In the genomic region with DNA sequence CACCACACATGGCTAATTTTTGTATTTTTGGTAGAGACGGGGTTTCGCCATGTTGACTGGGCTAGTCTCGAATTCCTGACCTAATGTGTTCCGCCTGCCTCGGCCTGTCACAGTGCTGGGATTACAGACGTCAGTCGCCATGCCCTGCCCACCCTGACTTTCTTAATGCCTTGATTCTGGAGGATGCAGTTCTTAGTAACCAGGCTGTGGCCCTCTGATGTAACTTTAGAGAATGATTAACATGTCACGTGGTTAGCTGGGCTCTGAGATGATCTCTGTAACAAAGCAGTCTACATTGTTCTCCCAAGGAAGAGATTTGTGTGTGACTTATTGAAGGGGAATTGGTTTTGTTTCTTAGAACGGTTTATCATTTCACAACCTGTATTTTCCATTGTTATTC, we compare ENCODE assay signal across 11 cellular contexts. TPM values are rescaled to one million over a fixed set of nuclear protein-coding genes. Genes with fewer than 3 reads are reported as not detected.
DNase-seq lines count a peak whose midpoint lies in the region; ATAC-seq and TF ChIP-seq lines count a peak whose summit lies in the region.
"Had no signal": no experiment of that assay in that cellular context is flagged by ENCODE, and none has a peak within 500 bp of the region (broad histone marks: within the 10 kb centered on the region; RNA-seq: fewer than 3 reads in every experiment).

No MANE protein-coding gene starts in this region.

- peak overlapping the region; percentile 57 for H3K27ac Mint-ChIP-seq in WTC11
- no peak overlapping the region for H3K27ac Mint-ChIP-seq in activated T-cell treated with anti-CD3 and anti-CD28 coated beads, Interleukin-2, amount 50 U/mL, for 72 hours
- H3K27ac Mint-ChIP-seq: activated T-helper 17 cell treated with anti-CD3 and anti-CD28 coated beads, Interleukin-2, amount 50 U/mL, for 72 hours had no signal

- POLR2A ChIA-PET in WTC11 (lab: Charles Lee): no interaction called here

- TF ChIP-seq CTCF in WTC11 (IDR thresholded peaks at IDR 0.05): no peak
- TF ChIP-seq CTCF in kidney epithelial cell (IDR thresholded peaks at IDR 0.05; ENCODE audit: insufficient read depth, low read length, poor library complexity, severe bottlenecking): no peak
- TF ChIP-seq CTCF in WERI-Rb-1 (IDR thresholded peaks at IDR 0.05; ENCODE audit: low read depth, low read length): no peak

- H3K27me3 Mint-ChIP-seq in WTC11 (ENCODE audit: low read depth): no peaks in the 10 kb centered on the region
- no peaks in the 10 kb centered on the region for H3K27me3 Mint-ChIP-seq in activated T-cell treated with anti-CD3 and anti-CD28 coated beads, Interleukin-2, amount 50 U/mL, for 72 hours (ENCODE audit: low read depth)

- H3K4me3 ChIP-seq in kidney epithelial cell (ENCODE audit: low read depth, low read length) (no peak overlapping the region), WERI-Rb-1 (ENCODE audit: low read depth, low read length) (no peak overlapping the region)

- H3K36me3 ChIP-seq in kidney epithelial cell (ENCODE audit: control insufficient read depth, insufficient read depth, low read length) (no peaks in the 10 kb centered on the region), WERI-Rb-1 (no peaks in the 10 kb centered on the region)

- CTCF ChIA-PET in WTC11 (lab: Charles Lee): interaction anchor here (0.6 kb wide), 1 partner anchor 564 kb away, joined by 3 read pairs; no protein-coding TSS in a partner anchor

- DNase-seq in DMS53 treated with DMSO at 0.1 percent for 48 hours (lab: John Stamatoyannopoulos, UW; ENCODE audit: unreplicated experiment) (peak; percentile 83), WTC11 (ENCODE audit: low spot score) (no peak), kidney epithelial cell (ENCODE audit: low read depth) (peak; percentile 66), WERI-Rb-1 (no peak), NCI-H1930 (lab: John Stamatoyannopoulos, UW) (no peak)
- DNase-seq in activated T-cell treated with anti-CD3 and anti-CD28 coated beads, Interleukin-2, amount 50 U/mL, for 72 hours: no peak
- DNase-seq: dermis blood vessel endothelial cell had no signal

- no peaks in the 10 kb centered on the region for H3K9me3 Mint-ChIP-seq in WTC11
- no peaks in the 10 kb centered on the region for H3K9me3 Mint-ChIP-seq in activated T-cell treated with anti-CD3 and anti-CD28 coated beads, Interleukin-2, amount 50 U/mL, for 72 hours
- H3K9me3 Mint-ChIP-seq: activated T-helper 17 cell treated with anti-CD3 and anti-CD28 coated beads, Interleukin-2, amount 50 U/mL, for 72 hours had no signal

- no peak overlapping the region for H3K4me3 Mint-ChIP-seq in WTC11
- no peak overlapping the region for H3K4me3 Mint-ChIP-seq in activated T-cell treated with anti-CD3 and anti-CD28 coated beads, Interleukin-2, amount 50 U/mL, for 72 hours
- H3K4me3 Mint-ChIP-seq: activated T-helper 17 cell treated with anti-CD3 and anti-CD28 coated beads, Interleukin-2, amount 50 U/mL, for 72 hours had no signal

- no peak overlapping the region for H3K27ac ChIP-seq in WERI-Rb-1
- H3K27ac ChIP-seq: parathyroid adenoma had no signal

- peaks cover 13% of the 10 kb centered on the region for H3K4me1 Mint-ChIP-seq in WTC11
- H3K4me1 Mint-ChIP-seq in activated T-cell treated with anti-CD3 and anti-CD28 coated beads, Interleukin-2, amount 50 U/mL, for 72 hours (ENCODE audit: low read depth): no peaks in the 10 kb centered on the region
- H3K4me1 Mint-ChIP-seq: activated T-helper 17 cell treated with anti-CD3 and anti-CD28 coated beads, Interleukin-2, amount 50 U/mL, for 72 hours had no signal

- no peaks in the 10 kb centered on the region for H3K36me3 Mint-ChIP-seq in WTC11
- no peaks in the 10 kb centered on the region for H3K36me3 Mint-ChIP-seq in activated T-cell treated with anti-CD3 and anti-CD28 coated beads, Interleukin-2, amount 50 U/mL, for 72 hours (ENCODE audit: insufficient read depth in 2 of 2)

- ATAC-seq in HG02678 (IDR thresholded peaks at IDR 0.05; ENCODE audit: unreplicated experiment): peak; percentile 66
- ATAC-seq in WTC11: peak; percentile 63
- no peak for ATAC-seq in activated T-cell treated with anti-CD3 and anti-CD28 coated beads, Interleukin-2, amount 50 U/mL, for 72 hours (replicated peaks in 1 of 2)
- ATAC-seq in HG02884 (IDR thresholded peaks at IDR 0.05; ENCODE audit: unreplicated experiment): no peak
- ATAC-seq: activated T-helper 17 cell treated with anti-CD3 and anti-CD28 coated beads, Interleukin-2, amount 50 U/mL, for 72 hours had no signal

- no peaks in the 10 kb centered on the region for H3K27me3 ChIP-seq in kidney epithelial cell (ENCODE audit: control insufficient read depth, insufficient read depth, low read length)
- no peaks in the 10 kb centered on the region for H3K27me3 ChIP-seq in WERI-Rb-1 (ENCODE audit: insufficient read depth, low read depth, severe bottlenecking)

- no peaks in the 10 kb centered on the region for H3K9me3 ChIP-seq in WERI-Rb-1 (ENCODE audit: severe bottlenecking)

TF ChIP-seq in WTC11, 78 proteins besides CTCF, POLR2A, EP300 and RAD21:
- TF ChIP-seq GABPB1 (CRISPR knock-in tag; IDR thresholded peaks at IDR 0.05): 0 out of 2 replicates have a peak, but pooled peaks have one; percentile 36
- TF ChIP-seq, protein P1, sequence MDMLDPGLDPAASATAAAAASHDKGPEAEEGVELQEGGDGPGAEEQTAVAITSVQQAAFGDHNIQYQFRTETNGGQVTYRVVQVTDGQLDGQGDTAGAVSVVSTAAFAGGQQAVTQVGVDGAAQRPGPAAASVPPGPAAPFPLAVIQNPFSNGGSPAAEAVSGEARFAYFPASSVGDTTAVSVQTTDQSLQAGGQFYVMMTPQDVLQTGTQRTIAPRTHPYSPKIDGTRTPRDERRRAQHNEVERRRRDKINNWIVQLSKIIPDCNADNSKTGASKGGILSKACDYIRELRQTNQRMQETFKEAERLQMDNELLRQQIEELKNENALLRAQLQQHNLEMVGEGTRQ (CRISPR knock-in tag; IDR thresholded peaks at IDR 0.05): 0 out of 2 replicates have a peak, but pooled peaks have one; percentile 34
- TF ChIP-seq, protein P2, sequence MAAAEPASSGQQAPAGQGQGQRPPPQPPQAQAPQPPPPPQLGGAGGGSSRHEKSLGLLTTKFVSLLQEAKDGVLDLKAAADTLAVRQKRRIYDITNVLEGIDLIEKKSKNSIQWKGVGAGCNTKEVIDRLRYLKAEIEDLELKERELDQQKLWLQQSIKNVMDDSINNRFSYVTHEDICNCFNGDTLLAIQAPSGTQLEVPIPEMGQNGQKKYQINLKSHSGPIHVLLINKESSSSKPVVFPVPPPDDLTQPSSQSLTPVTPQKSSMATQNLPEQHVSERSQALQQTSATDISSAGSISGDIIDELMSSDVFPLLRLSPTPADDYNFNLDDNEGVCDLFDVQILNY (CRISPR knock-in tag; IDR thresholded peaks at IDR 0.05): no peak

RNA-seq across cellular contexts. Expression of a gene that starts 30.6 kb away (rescaled TPM):
- total RNA-seq in WTC11 (2021) (27.9 to 33.7 TPM (median 30.8 TPM) in 3 replicates), kidney epithelial cell (35.5 and 46.0 TPM in 2 replicates)
- 1 to 10 TPM; 6.6 to 7.1 TPM for total RNA-seq in activated T-cell treated with anti-CD3 and anti-CD28 coated beads, Interleukin-2, amount 50 U/mL, for 72 hours

Comparison
In these comparisons a context has a peak if more than half of its experiments do, and no peak if none do; other contexts are left out.
1. DNase-seq: peak in DMS53 treated with DMSO at 0.1 percent for 48 hours (single experiment) and kidney epithelial cell (single experiment); none in WTC11 (single experiment), activated T-cell treated with anti-CD3 and anti-CD28 coated beads, Interleukin-2, amount 50 U/mL, for 72 hours (0 of 2), WERI-Rb-1 (single experiment) and NCI-H1930 (0 of 2).
2. ATAC-seq: peak in HG02678 (single experiment) and WTC11 (single experiment); none in activated T-cell treated with anti-CD3 and anti-CD28 coated beads, Interleukin-2, amount 50 U/mL, for 72 hours (0 of 2) and HG02884 (single experiment).